ENCODE assay signal across 8 cellular contexts in the genomic region with DNA sequence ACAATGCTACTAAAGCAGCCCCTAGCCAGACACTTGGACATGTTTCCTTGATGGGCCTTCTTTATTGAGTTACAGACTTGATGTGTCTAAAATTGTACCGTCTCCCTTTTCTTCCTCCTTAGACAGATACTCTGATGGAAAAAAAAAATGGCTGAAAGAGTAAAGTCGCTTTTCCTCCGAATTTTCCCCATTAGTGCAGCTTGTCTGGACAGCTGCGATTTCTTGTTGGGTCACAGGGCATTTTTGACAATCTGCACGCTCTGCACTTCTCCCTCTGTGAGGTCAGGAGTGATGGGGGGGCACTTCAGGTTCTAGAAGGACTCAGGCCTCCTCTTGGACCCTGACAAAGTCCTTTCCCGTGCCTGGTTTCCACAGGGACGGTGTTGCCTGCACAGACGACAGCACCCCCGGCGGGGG. TPM values are rescaled to one million over a fixed set of nuclear protein-coding genes. Genes with fewer than 3 reads are reported as not detected.
DNase-seq lines count a peak whose midpoint lies in the region; ATAC-seq, FAIRE-seq and TF ChIP-seq lines count a peak whose summit lies in the region.

No MANE protein-coding gene starts in this region.

- H3K9ac ChIP-seq in Loucy (ENCODE audit: low read depth, low read length, poor library complexity, severe bottlenecking) (peak overlapping the region; percentile 89), muscle layer of colon (ENCODE audit: low read length) (no peak overlapping the region)

- peaks cover 16% of the 10 kb centered on the region for H3K36me3 Mint-ChIP-seq in Caco-2 (ENCODE audit: insufficient read depth, unreplicated experiment)
- peaks cover 7% of the 10 kb centered on the region for H3K36me3 Mint-ChIP-seq in chondrocyte (ENCODE audit: low read depth)

- peak overlapping the region; percentile 85 for H3K4me2 ChIP-seq in Loucy (ENCODE audit: low read depth, low read length, poor library complexity, severe bottlenecking)

- H3K9me3 ChIP-seq in Caco-2, result no peaks in the 10 kb centered on the region
- H3K9me3 ChIP-seq in Loucy (ENCODE audit: insufficient read depth, low read depth, low read length), result no peaks in the 10 kb centered on the region
- H3K9me3 ChIP-seq in muscle layer of colon (ENCODE audit: low read length), result no peaks in the 10 kb centered on the region

- no peak for FAIRE-seq in GM12892 (lab: Jason Lieb, UNC)

- no peaks in the 10 kb centered on the region for H3K36me3 ChIP-seq in Caco-2 (ENCODE audit: control insufficient read depth, insufficient read depth, low read length)
- peaks cover 12% of the 10 kb centered on the region for H3K36me3 ChIP-seq in Loucy (ENCODE audit: insufficient read depth, low read length)
- H3K36me3 ChIP-seq in muscle layer of colon (ENCODE audit: insufficient read depth, low read length), result no peaks in the 10 kb centered on the region

- no TSS peak for BruUV-seq in Caco-2 (replicated peaks; lab: Mats Ljungman, UMichigan)

- H3K27me3 ChIP-seq in Caco-2 (replicated peaks; ENCODE audit: control insufficient read depth, insufficient read depth, low read length) (no peaks in the 10 kb centered on the region), Loucy (ENCODE audit: insufficient read depth, low read length, poor library complexity, severe bottlenecking) (no peaks in the 10 kb centered on the region), muscle layer of colon (ENCODE audit: control insufficient read depth in 1 of 2, insufficient read depth in 2 of 2, low read length in 2 of 2) (no peaks in the 10 kb centered on the region)

- H3K4me1 Mint-ChIP-seq in Caco-2 (ENCODE audit: low read depth, unreplicated experiment), result peaks cover 10% of the 10 kb centered on the region
- H3K4me1 Mint-ChIP-seq in chondrocyte (ENCODE audit: low read depth), result peaks cover 41% of the 10 kb centered on the region

- H3K9me2 ChIP-seq in Loucy (replicated peaks; ENCODE audit: low read depth, low read length), result no peaks in the 10 kb centered on the region

- H3F3A ChIP-seq in Loucy (ENCODE audit: low read depth), result no peaks in the 10 kb centered on the region

- intact Hi-C loops in Caco-2 (cut with micrococcal nuclease; ENCODE audit: unreplicated experiment), result no loop called here

- H3K4me1 ChIP-seq in Caco-2 (peaks cover 15% of the 10 kb centered on the region), Loucy (ENCODE audit: insufficient read depth, low read length, poor library complexity, severe bottlenecking) (peaks cover 52% of the 10 kb centered on the region), muscle layer of colon (ENCODE audit: insufficient read depth, low read length) (peaks cover 15% of the 10 kb centered on the region)

- DNase-seq in Caco-2, result no peak
- DNase-seq in chondrocyte (ENCODE audit: low spot score), result no peak
- no peak for DNase-seq in NCI-H446 treated with DMSO at 0.1 percent for 48 hours (lab: John Stamatoyannopoulos, UW)
- DNase-seq in GM12892 (ENCODE audit: insufficient read length), result no peak
- DNase-seq in NCI-H510A treated with DMSO at 0.1 percent for 48 hours (lab: John Stamatoyannopoulos, UW), result no peak

- peak overlapping the region; percentile 100 for H2AFZ ChIP-seq in Loucy (ENCODE audit: low read length)

- peak overlapping the region; percentile 77 for H3K4me3 ChIP-seq in Caco-2 (ENCODE audit: low read depth, low read length)
- H3K4me3 ChIP-seq in Loucy (ENCODE audit: low read length, poor library complexity, severe bottlenecking), result peak overlapping the region; percentile 90
- H3K4me3 ChIP-seq in muscle layer of colon (ENCODE audit: low read depth in 1 of 2, low read length in 2 of 2), result peak overlapping the region; percentile 95 to 97

- no peaks in the 10 kb centered on the region for H3K9me3 Mint-ChIP-seq in Caco-2 (ENCODE audit: unreplicated experiment)
- H3K9me3 Mint-ChIP-seq in chondrocyte (ENCODE audit: low read depth), result no peaks in the 10 kb centered on the region

- peaks cover 36% of the 10 kb centered on the region for H4K20me1 ChIP-seq in Loucy (ENCODE audit: insufficient read depth, low read length, poor library complexity, severe bottlenecking)

- POLR2A ChIA-PET in Caco-2 (lab: Charles Lee), result interaction anchor here (0.6 kb wide), 1 partner anchor 26 kb away, joined by 4 read pairs; no protein-coding TSS in a partner anchor

- H3K27me3 Mint-ChIP-seq in Caco-2 (ENCODE audit: insufficient read depth, unreplicated experiment) (no peaks in the 10 kb centered on the region), chondrocyte (ENCODE audit: low read depth) (no peaks in the 10 kb centered on the region)

- no peak for ATAC-seq in HG02981 (IDR thresholded peaks at IDR 0.05; ENCODE audit: unreplicated experiment)

- TF ChIP-seq CTCF in Caco-2 (IDR thresholded peaks at IDR 0.05; ENCODE audit: insufficient read depth in 1 of 2, low read depth in 1 of 2, low read length in 1 of 2, severe bottlenecking in 1 of 2, unreplicated experiment in 1 of 2) (peak in 1 of 2 experiments; percentile 40), Loucy (conservative IDR thresholded peaks at IDR 0.05; ENCODE audit: low read length) (no peak), chondrocyte (IDR thresholded peaks at IDR 0.05) (peak; percentile 56)

- H3K27ac Mint-ChIP-seq in Caco-2 (ENCODE audit: unreplicated experiment), result peak overlapping the region; percentile 97
- peak overlapping the region; percentile 90 for H3K27ac Mint-ChIP-seq in chondrocyte (ENCODE audit: unreplicated experiment)

- H3K27ac ChIP-seq in muscle layer of colon (ENCODE audit: low read depth, low read length), result peak overlapping the region; percentile 98

- CTCF ChIA-PET in Caco-2 (lab: Charles Lee), result interaction anchor here (1.5 kb wide), 1 partner anchor 26 kb away, joined by 4 read pairs; no protein-coding TSS in a partner anchor

- no peak for TF ChIP-seq POLR2A in GM12892 (IDR thresholded peaks at IDR 0.05; ENCODE audit: low read depth, low read length)

- peaks cover 41% of the 10 kb centered on the region for H3K79me2 ChIP-seq in Loucy (ENCODE audit: insufficient read depth, low read length)

- H3K4me3 Mint-ChIP-seq in Caco-2 (ENCODE audit: unreplicated experiment), result peak overlapping the region; percentile 93
- peak overlapping the region; percentile 98 for H3K4me3 Mint-ChIP-seq in chondrocyte (ENCODE audit: unreplicated experiment)

RNA-seq across cellular contexts. Expression of a gene that starts 1.0 kb away (rescaled TPM):
- total RNA-seq in Caco-2 (2022) (160 and 170 TPM in 2 replicates), chondrocyte (267 to 300 TPM (median 269 TPM) in 3 replicates)
- 107 TPM for polyA plus RNA-seq in GM12892 (2012; ENCODE audit: missing spikeins)

RNA-seq across cellular contexts. Expression of a gene that starts 54.0 kb away (rescaled TPM):
- total RNA-seq in Caco-2 (2022) (18.7 and 21.8 TPM in 2 replicates), chondrocyte (109 to 119 TPM (median 112 TPM) in 3 replicates)
- polyA plus RNA-seq in GM12892 (2012; ENCODE audit: missing spikeins), result 11.4 TPM
